Comparison of ENCODE assay signal across 23 cellular contexts in the genomic region with DNA sequence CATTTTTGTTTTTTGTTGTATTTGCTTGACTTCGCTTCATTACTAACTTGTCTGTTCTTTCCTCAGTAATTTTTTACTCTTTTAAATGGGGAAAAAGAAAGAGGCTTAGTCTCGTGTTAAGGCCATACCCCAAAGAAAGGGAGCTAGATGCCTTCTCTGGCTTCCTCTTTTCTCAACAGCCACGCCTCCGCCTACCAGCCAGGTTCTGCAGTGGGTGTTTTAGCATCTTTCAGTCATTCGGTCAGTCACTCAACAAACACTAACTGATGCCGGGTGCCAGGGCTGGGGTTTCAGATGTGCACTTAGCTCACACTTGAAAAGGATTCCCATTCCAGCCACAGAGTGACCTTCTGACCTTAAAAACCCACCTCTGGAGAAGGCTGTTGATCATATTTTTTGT.
"Had no signal": no experiment of that assay in that cellular context is flagged by ENCODE, and none has a peak within 500 bp of the region (broad histone marks: within the 10 kb centered on the region; RNA-seq: fewer than 3 reads in every experiment).

No MANE protein-coding gene starts in this region.

- H3K27ac ChIP-seq: adrenal gland, ascending aorta, brain microvascular endothelial cell, foreskin keratinocyte, hepatocyte, left ventricle myocardium inferior, neural progenitor cell, thoracic aorta, upper lobe of left lung, WERI-Rb-1 had no signal

- H3K36me3 ChIP-seq: adrenal gland, ascending aorta, brain microvascular endothelial cell, left ventricle myocardium inferior, neural progenitor cell, thoracic aorta, upper lobe of left lung, WERI-Rb-1 had no signal

- H3K9ac ChIP-seq: neural progenitor cell had no signal

- H3K79me2 ChIP-seq: hepatocyte had no signal

- H2AFZ ChIP-seq: hepatocyte, neural progenitor cell had no signal

- ATAC-seq: activated T-helper 17 cell treated with anti-CD3 and anti-CD28 coated beads, Interleukin-2, amount 50 U/mL, for 72 hours; foreskin keratinocyte; naive thymus-derived CD8-positive, alpha-beta T cell; sciatic nerve; stimulated activated effector memory CD8-positive, alpha-beta T cell treated with anti-CD3 and anti-CD28 coated beads, Interleukin-12 subunit alpha, Interleukin-12 subunit beta, amount 100 ng/mL, for 72 hours had no signal

- H3K4me3 ChIP-seq: adrenal gland, ascending aorta, hepatocyte, left ventricle myocardium inferior, neural progenitor cell, thoracic aorta, upper lobe of left lung had no signal

- H3K9me3 ChIP-seq: adrenal gland, ascending aorta, left ventricle myocardium inferior, thoracic aorta, upper lobe of left lung had no signal

- FAIRE-seq: small intestine, TTC549 had no signal

- H3K4me2 ChIP-seq: hepatocyte, neural progenitor cell had no signal

- DNase-seq: activated CD4-positive, alpha-beta T cell treated with anti-CD3 and anti-CD28 coated beads for 1 hour; activated T-cell treated with anti-CD3 and anti-CD28 coated beads, Interleukin-2, amount 50 U/mL, for 24 hours; adrenal gland; brain microvascular endothelial cell; caudate nucleus; effector memory CD4-positive, alpha-beta T cell; foreskin keratinocyte; glutamatergic neuron; left ventricle myocardium inferior; mammary epithelial cell; naive thymus-derived CD8-positive, alpha-beta T cell; small intestine; stimulated activated CD4-positive, alpha-beta T cell treated with anti-CD3 and anti-CD28 coated beads, Interleukin-2, amount 100 ng/mL, for 24 hours; upper lobe of left lung; WERI-Rb-1 had no signal

- H3K4me1 ChIP-seq: ascending aorta, left ventricle myocardium inferior, neural progenitor cell had no signal

- H3K27me3 ChIP-seq: ascending aorta, brain microvascular endothelial cell, foreskin keratinocyte, hepatocyte, neural progenitor cell, upper lobe of left lung had no signal
